In the genomic region with DNA sequence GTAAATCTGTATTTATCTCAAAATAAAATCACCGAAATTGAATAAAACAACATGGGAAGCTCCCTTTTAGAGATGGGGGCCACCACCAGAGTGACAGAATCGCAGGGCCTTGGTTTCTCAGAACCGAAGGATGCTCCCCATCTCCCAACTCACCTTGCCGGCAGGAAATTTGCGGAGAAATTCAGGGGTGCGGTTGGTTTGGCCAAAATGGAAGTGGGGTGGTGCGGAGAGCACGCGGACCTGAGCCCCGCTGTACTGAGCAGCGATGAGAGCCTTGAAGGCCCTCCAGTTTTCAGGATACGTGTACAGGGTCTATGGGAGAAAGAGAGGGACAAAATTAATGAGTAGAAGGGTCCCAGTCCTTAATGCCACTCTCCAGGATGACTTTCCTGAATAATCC, we compare ENCODE assay signal across 8 cellular contexts. TPM values are rescaled to one million over a fixed set of nuclear protein-coding genes. Genes with fewer than 3 reads are reported as not detected.
A peak's percentile ranks its signal among the peaks of the same experiment; 100 is the strongest.
DNase-seq lines count a peak whose midpoint lies in the region; ATAC-seq and TF ChIP-seq lines count a peak whose summit lies in the region.

No MANE protein-coding gene starts in this region.

- DNase-seq in stimulated activated naive CD8-positive, alpha-beta T cell treated with anti-CD3 and anti-CD28 coated beads, Interleukin-15, Interleukin-2, amounts not matched to agents 100 U/mL and 50 U/mL, for 24 hours = no peak
- DNase-seq in breast epithelium (ENCODE audit: low spot score in 2 of 2) (no peak), memory B cell (ENCODE audit: low spot score in 2 of 2) (no peak), occipital lobe (lab: John Stamatoyannopoulos, UW) (no peak), LoVo (ENCODE audit: low spot score) (no peak), DMS153 (lab: John Stamatoyannopoulos, UW) (no peak)

- no peaks in the 10 kb centered on the region for H3K27me3 Mint-ChIP-seq in stimulated activated naive CD8-positive, alpha-beta T cell treated with anti-CD3 and anti-CD28 coated beads, Interleukin-15, Interleukin-2, amounts not matched to agents 100 ng/mL and 50 ng/mL, for 24 hours
- no peaks in the 10 kb centered on the region for H3K27me3 Mint-ChIP-seq in memory B cell

- intact Hi-C loops in breast epithelium (cut with DNase I; ENCODE audit: low total_unique reads) = no loop called here

- TF ChIP-seq POLR2A in breast epithelium (IDR thresholded peaks at IDR 0.05) = no peak

- H3K36me3 ChIP-seq in breast epithelium = no peaks in the 10 kb centered on the region

- TF ChIP-seq CTCF in breast epithelium (IDR thresholded peaks at IDR 0.05) = no peak

- peak overlapping the region; percentile 98 for H3K27ac Mint-ChIP-seq in stimulated activated naive CD8-positive, alpha-beta T cell treated with anti-CD3 and anti-CD28 coated beads, Interleukin-15, Interleukin-2, amounts not matched to agents 100 ng/mL and 50 ng/mL, for 24 hours
- H3K27ac Mint-ChIP-seq in memory B cell = peak overlapping the region; percentile 93

- peak overlapping the region; percentile 86 to 90 for H3K27ac ChIP-seq in breast epithelium

- no peaks in the 10 kb centered on the region for H3K9me3 ChIP-seq in breast epithelium

- ATAC-seq in stimulated activated naive CD8-positive, alpha-beta T cell treated with anti-CD3 and anti-CD28 coated beads, Interleukin-15, Interleukin-2, amounts not matched to agents 100 U/mL and 50 U/mL, for 24 hours = no peak
- ATAC-seq in memory B cell (ENCODE audit: low read depth) (no peak), GM18861 (IDR thresholded peaks at IDR 0.05; ENCODE audit: unreplicated experiment) (no peak)

- peak overlapping the region; percentile 100 for H3K4me3 Mint-ChIP-seq in stimulated activated naive CD8-positive, alpha-beta T cell treated with anti-CD3 and anti-CD28 coated beads, Interleukin-15, Interleukin-2, amounts not matched to agents 100 ng/mL and 50 ng/mL, for 24 hours
- peak overlapping the region; percentile 93 for H3K4me3 Mint-ChIP-seq in memory B cell

- H3K36me3 Mint-ChIP-seq in stimulated activated naive CD8-positive, alpha-beta T cell treated with anti-CD3 and anti-CD28 coated beads, Interleukin-15, Interleukin-2, amounts not matched to agents 100 ng/mL and 50 ng/mL, for 24 hours (ENCODE audit: low read depth) = peaks cover 82% of the 10 kb centered on the region
- H3K36me3 Mint-ChIP-seq in memory B cell = peaks cover 33% of the 10 kb centered on the region

- peak overlapping the region; percentile 76 to 88 (median 87) for H3K4me3 ChIP-seq in breast epithelium

- no peaks in the 10 kb centered on the region for H3K9me3 Mint-ChIP-seq in stimulated activated naive CD8-positive, alpha-beta T cell treated with anti-CD3 and anti-CD28 coated beads, Interleukin-15, Interleukin-2, amounts not matched to agents 100 ng/mL and 50 ng/mL, for 24 hours
- H3K9me3 Mint-ChIP-seq in memory B cell = no peaks in the 10 kb centered on the region

- H3K4me1 Mint-ChIP-seq in stimulated activated naive CD8-positive, alpha-beta T cell treated with anti-CD3 and anti-CD28 coated beads, Interleukin-15, Interleukin-2, amounts not matched to agents 100 ng/mL and 50 ng/mL, for 24 hours (ENCODE audit: low read depth) = peaks cover 61% of the 10 kb centered on the region
- H3K4me1 Mint-ChIP-seq in memory B cell = peaks cover 33% of the 10 kb centered on the region

- no peaks in the 10 kb centered on the region for H3K27me3 ChIP-seq in breast epithelium

- peaks cover 0 to 9% of the 10 kb centered on the region in 2 donors for H3K4me1 ChIP-seq in breast epithelium

RNA-seq across cellular contexts. Expression of a gene that starts 1.3 kb away (rescaled TPM):
- total RNA-seq in breast epithelium (1,000 to 10,000 TPM; 1,312 to 1,961 (median 1,794) TPM), occipital lobe (1,633 TPM)

RNA-seq across cellular contexts. Expression of a gene that starts 18.9 kb away (rescaled TPM):
- total RNA-seq in breast epithelium (10 to 100 TPM in 2 of 3 donors, 1 to 10 TPM in 1; 7.7 to 12.1 (median 10.7) TPM), occipital lobe (4.5 TPM)

RNA-seq across cellular contexts. Expression of a gene that starts 25.8 kb away (rescaled TPM):
- total RNA-seq in breast epithelium (1,000 to 10,000 TPM in 2 of 3 donors, 100 to 1,000 TPM in 1; 636 to 1,393 (median 1,040) TPM), occipital lobe (18.6 TPM)

RNA-seq across cellular contexts. Expression of a gene that starts 29.2 kb away (rescaled TPM):
- 10 to 100 TPM; 61.3 to 92.8 (median 85.5) TPM for total RNA-seq in breast epithelium
- total RNA-seq in occipital lobe = 129 TPM

RNA-seq across cellular contexts. Expression of a gene that starts 40.1 kb away (rescaled TPM):
- total RNA-seq in breast epithelium (10 to 100 TPM; 34.7 to 58.7 (median 35.7) TPM), occipital lobe (4.5 TPM)

Comparison
In these comparisons a context has a peak if more than half of its experiments do, and no peak if none do; other contexts are left out.
1. RNA of a gene that starts 25.8 kb away (total RNA-seq): 636 to 1,393 TPM in breast epithelium; 18.6 TPM in occipital lobe (single experiment); every median in the first group is over 10 times any median in the second.